Comparison of ENCODE assay signal across 26 cellular contexts in the genomic region with DNA sequence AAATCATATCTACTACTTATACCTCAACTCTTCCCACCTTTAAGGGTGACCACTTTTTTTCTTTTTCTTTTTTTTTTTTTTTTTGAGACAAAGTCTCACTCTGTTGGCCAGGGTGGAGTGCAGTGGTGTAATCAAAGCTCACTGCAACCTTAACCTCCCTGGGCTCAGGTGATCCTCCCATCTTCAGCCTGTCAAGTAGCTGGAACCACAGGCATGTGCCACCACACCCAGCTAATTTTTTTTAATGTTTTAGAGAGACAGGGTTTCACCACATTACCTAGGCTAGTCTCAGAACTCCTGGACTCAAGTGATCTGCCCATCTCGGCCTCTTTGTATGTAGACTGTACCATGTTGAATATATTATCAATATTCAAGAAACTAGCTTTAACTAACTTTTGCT.
"Had no signal": no experiment of that assay in that cellular context is flagged by ENCODE, and none has a peak within 500 bp of the region (broad histone marks: within the 10 kb centered on the region; RNA-seq: fewer than 3 reads in every experiment).

No MANE protein-coding gene starts in this region.

- ATAC-seq: activated CD4-positive, alpha-beta T cell treated with anti-CD3 and anti-CD28 coated beads for 36 hours; activated CD8-positive, alpha-beta T cell treated with anti-CD3 and anti-CD28 coated beads for 36 hours; activated naive CD4-positive, alpha-beta T cell treated with anti-CD3 and anti-CD28 coated beads, Interleukin-2, amount 50 U/mL, for 72 hours; activated naive CD8-positive, alpha-beta T cell treated with anti-CD3 and anti-CD28 coated beads, Interleukin-2, amount 50 U/mL, for 24 hours; T-cell had no signal

- H3K9me3 Mint-ChIP-seq: activated CD8-positive, alpha-beta T cell treated with anti-CD3 and anti-CD28 coated beads for 36 hours; activated naive CD4-positive, alpha-beta T cell treated with anti-CD3 and anti-CD28 coated beads, Interleukin-2, amount 50 U/mL, for 72 hours; activated naive CD8-positive, alpha-beta T cell treated with anti-CD3 and anti-CD28 coated beads, Interleukin-2, amount 50 U/mL, for 24 hours; activated T-helper 1 cell treated with anti-CD3 and anti-CD28 coated beads, Interleukin-12 subunit alpha, Interleukin-12 subunit beta, Interleukin-2, Interleukin-4 antibody, amounts not matched to agents 30 ng/mL and 10 ng/mL and 1 ng/mL, durations not matched to agents 14 hours and 24 hours and 36 hours; brain; T-cell had no signal

- FAIRE-seq: astrocyte, colon, RCC 7860 had no signal

- H3K27ac ChIP-seq: WERI-Rb-1 had no signal

- H3K27ac Mint-ChIP-seq: activated CD4-positive, alpha-beta T cell treated with anti-CD3 and anti-CD28 coated beads for 36 hours; activated CD8-positive, alpha-beta T cell treated with anti-CD3 and anti-CD28 coated beads for 36 hours; activated naive CD4-positive, alpha-beta T cell treated with anti-CD3 and anti-CD28 coated beads, Interleukin-2, amount 50 U/mL, for 72 hours; activated naive CD8-positive, alpha-beta T cell treated with anti-CD3 and anti-CD28 coated beads, Interleukin-2, amount 50 U/mL, for 24 hours; activated T-helper 1 cell treated with anti-CD3 and anti-CD28 coated beads, Interleukin-12 subunit alpha, Interleukin-12 subunit beta, Interleukin-2, Interleukin-4 antibody, amounts not matched to agents 30 ng/mL and 10 ng/mL and 1 ng/mL, durations not matched to agents 14 hours and 24 hours and 36 hours; brain had no signal

- H3K4me3 Mint-ChIP-seq: activated CD4-positive, alpha-beta T cell treated with anti-CD3 and anti-CD28 coated beads for 36 hours; activated CD8-positive, alpha-beta T cell treated with anti-CD3 and anti-CD28 coated beads for 36 hours; activated naive CD8-positive, alpha-beta T cell treated with anti-CD3 and anti-CD28 coated beads, Interleukin-2, amount 50 U/mL, for 24 hours; activated T-helper 1 cell treated with anti-CD3 and anti-CD28 coated beads, Interleukin-12 subunit alpha, Interleukin-12 subunit beta, Interleukin-2, Interleukin-4 antibody, amounts not matched to agents 30 ng/mL and 10 ng/mL and 1 ng/mL, durations not matched to agents 14 hours and 24 hours and 36 hours; brain; T-cell had no signal

- H3K27me3 Mint-ChIP-seq: activated CD4-positive, alpha-beta T cell treated with anti-CD3 and anti-CD28 coated beads for 36 hours; activated CD8-positive, alpha-beta T cell treated with anti-CD3 and anti-CD28 coated beads for 36 hours; activated naive CD8-positive, alpha-beta T cell treated with anti-CD3 and anti-CD28 coated beads, Interleukin-2, amount 50 U/mL, for 24 hours; brain; T-cell had no signal

- DNase-seq: activated CD4-positive, alpha-beta T cell treated with anti-CD3 and anti-CD28 coated beads for 36 hours; activated CD8-positive, alpha-beta memory T cell treated with anti-CD3 and anti-CD28 coated beads, Interleukin-2, amount 50 U/mL, for 4 hours; activated CD8-positive, alpha-beta T cell treated with anti-CD3 and anti-CD28 coated beads for 36 hours; activated effector memory CD4-positive, alpha-beta T cell treated with anti-CD3 and anti-CD28 coated beads, Interleukin-2, amount 50 U/mL, for 16 hours; activated naive CD4-positive, alpha-beta T cell treated with Interleukin-2 at 50 U/mL for 16 hours; activated naive CD8-positive, alpha-beta T cell treated with anti-CD3 and anti-CD28 coated beads, Interleukin-2, amount 50 U/mL, for 24 hours; amniotic stem cell; cerebellar nuclear complex; Kasumi-1; KBM-7; NCI-H1092; NCI-H1436; NCI-H1694 treated with DMSO at 0.1 percent for 48 hours; NCI-H2029 treated with DMSO at 0.1 percent for 48 hours; NCI-H510A treated with DMSO at 0.1 percent for 48 hours; NCI-H69; NK-92 treated with Interleukin-12 subunit alpha and Interleukin-12 subunit beta, amount 100 ng/mL, for 24 hours; SHP77 treated with DMSO at 0.1 percent for 48 hours; T-cell; WERI-Rb-1 had no signal
